14 cellular contexts compared by ENCODE assay signal in the genomic region with DNA sequence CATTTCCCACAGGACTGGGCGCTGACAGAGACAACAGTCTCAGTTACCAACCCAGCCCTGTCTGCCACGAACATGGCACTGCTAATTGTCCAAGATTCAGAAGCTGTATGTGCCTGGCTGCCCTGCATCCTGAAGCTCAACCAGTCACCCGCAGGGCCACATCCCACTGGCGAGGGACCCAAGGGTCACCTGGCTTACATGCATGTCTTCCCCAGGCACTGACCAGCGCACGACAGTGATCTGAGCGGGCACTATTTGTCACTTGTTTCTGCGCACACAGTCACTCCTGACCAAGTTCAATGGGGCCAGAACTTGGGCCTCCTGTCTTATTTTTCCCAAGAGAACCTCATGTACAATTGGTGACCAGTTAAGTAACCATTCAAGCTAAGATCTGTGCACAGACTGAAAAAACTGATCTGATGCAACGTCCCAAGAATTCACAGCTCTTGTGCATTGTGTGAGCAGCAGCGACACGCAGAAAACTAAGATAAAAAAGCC. TPM values are rescaled to one million over a fixed set of nuclear protein-coding genes. Genes with fewer than 3 reads are reported as not detected.
DNase-seq lines count a peak whose midpoint lies in the region; ATAC-seq and TF ChIP-seq lines count a peak whose summit lies in the region.
"Had no signal": no experiment of that assay in that cellular context is flagged by ENCODE, and none has a peak within 500 bp of the region (broad histone marks: within the 10 kb centered on the region; RNA-seq: fewer than 3 reads in every experiment).

No MANE protein-coding gene starts in this region.

- no peaks in the 10 kb centered on the region for H3K27me3 ChIP-seq in CD4-positive, CD25-positive, alpha-beta regulatory T cell (ENCODE audit: control insufficient read depth, insufficient read depth, low read length)
- no peaks in the 10 kb centered on the region for H3K27me3 ChIP-seq in OCI-LY1 (ENCODE audit: insufficient read depth, low read length)
- H3K27me3 ChIP-seq: transverse colon had no signal

- H3K9me2 ChIP-seq in OCI-LY1 (ENCODE audit: low read depth, low read length): no peaks in the 10 kb centered on the region

- no peaks in the 10 kb centered on the region for H3K9me3 Mint-ChIP-seq in CD4-positive, CD25-positive, alpha-beta regulatory T cell
- no peaks in the 10 kb centered on the region for H3K9me3 Mint-ChIP-seq in naive thymus-derived CD8-positive, alpha-beta T cell

- H3K9me3 ChIP-seq in CD4-positive, CD25-positive, alpha-beta regulatory T cell (ENCODE audit: control insufficient read depth in 2 of 2, low read length in 2 of 2): no peaks in the 10 kb centered on the region
- H3K9me3 ChIP-seq in OCI-LY1 (ENCODE audit: low read length): no peaks in the 10 kb centered on the region
- H3K9me3 ChIP-seq: transverse colon had no signal

- TF ChIP-seq CTCF in OCI-LY1 (IDR thresholded peaks at IDR 0.05; ENCODE audit: low read length) (no peak), epithelial cell of proximal tubule (conservative IDR thresholded peaks at IDR 0.05; ENCODE audit: low read depth, low read length) (no peak), GM10266 (IDR thresholded peaks at IDR 0.05; ENCODE audit: control insufficient read depth, insufficient read depth, low read depth, missing control alignments) (no peak)

- POLR2A ChIA-PET in naive thymus-derived CD8-positive, alpha-beta T cell (lab: Charles Lee): interaction anchor here (0.9 kb wide), 1 partner anchor 140 kb away, joined by 3 read pairs; the partner anchor contains the start of gene HAPSTR1

- no peaks in the 10 kb centered on the region for H3K27me3 Mint-ChIP-seq in CD4-positive, CD25-positive, alpha-beta regulatory T cell
- H3K27me3 Mint-ChIP-seq in naive thymus-derived CD8-positive, alpha-beta T cell: no peaks in the 10 kb centered on the region

- H3K79me2 ChIP-seq in OCI-LY1 (ENCODE audit: insufficient read depth, low read length): peaks cover 77% of the 10 kb centered on the region

- H3K36me3 ChIP-seq in CD4-positive, CD25-positive, alpha-beta regulatory T cell (ENCODE audit: control insufficient read depth, insufficient read depth, low read length): no peaks in the 10 kb centered on the region
- H3K36me3 ChIP-seq in OCI-LY1 (ENCODE audit: insufficient read depth, low read length): peaks cover 17% of the 10 kb centered on the region
- H3K36me3 ChIP-seq: transverse colon had no signal

- H3K4me1 ChIP-seq in CD4-positive, CD25-positive, alpha-beta regulatory T cell (ENCODE audit: control insufficient read depth, insufficient read depth, low read length, poor library complexity, severe bottlenecking): peaks cover 93% of the 10 kb centered on the region
- H3K4me1 ChIP-seq in OCI-LY1 (ENCODE audit: insufficient read depth, low read length, severe bottlenecking): peaks cover 96% of the 10 kb centered on the region

- no peaks in the 10 kb centered on the region for H3K36me3 Mint-ChIP-seq in CD4-positive, CD25-positive, alpha-beta regulatory T cell
- H3K36me3 Mint-ChIP-seq in naive thymus-derived CD8-positive, alpha-beta T cell: peaks cover 0 to 2% (median 0%) of the 10 kb centered on the region in 3 donors

- peak overlapping the region; percentile 46 for H3K4me3 ChIP-seq in CD4-positive, CD25-positive, alpha-beta regulatory T cell (ENCODE audit: low read depth, low read length)
- H3K4me3 ChIP-seq in OCI-LY1 (ENCODE audit: low read depth, low read length, poor library complexity, severe bottlenecking) (peak overlapping the region; percentile 49), epithelial cell of proximal tubule (ENCODE audit: low read depth, low read length) (no peak overlapping the region)
- H3K4me3 ChIP-seq: transverse colon had no signal

- H3K27ac Mint-ChIP-seq in CD4-positive, CD25-positive, alpha-beta regulatory T cell: peak overlapping the region in 1 of 3 donors; percentile 56
- peak overlapping the region in 2 of 10 donors; percentile 31 to 72 for H3K27ac Mint-ChIP-seq in naive thymus-derived CD8-positive, alpha-beta T cell

- peak overlapping the region; percentile 98 for H3K4me2 ChIP-seq in OCI-LY1 (ENCODE audit: low read length)

- peak overlapping the region; percentile 70 for H3K9ac ChIP-seq in OCI-LY1 (ENCODE audit: low read length)

- ATAC-seq in CD4-positive, CD25-positive, alpha-beta regulatory T cell (ENCODE audit: low read depth in 2 of 2): no peak
- no peak for ATAC-seq in naive thymus-derived CD8-positive, alpha-beta T cell
- no peak for ATAC-seq in activated CD4-positive, CD25-positive, alpha-beta regulatory T cell treated with anti-CD3 and anti-CD28 coated beads, Interleukin-2, amount 50 U/mL, for 24 hours

- H3F3A ChIP-seq in OCI-LY1 (ENCODE audit: insufficient read depth, low read length): peaks cover 9% of the 10 kb centered on the region

- DNase-seq in CD4-positive, CD25-positive, alpha-beta regulatory T cell: no peak
- peak; percentile 39 for DNase-seq in epithelial cell of proximal tubule (ENCODE audit: low read depth)
- DNase-seq in naive thymus-derived CD8-positive, alpha-beta T cell: no peak
- no peak for DNase-seq in HUDEP-2 (lab: John Stamatoyannopoulos, UW; ENCODE audit: unreplicated experiment in 76 of 76)
- DNase-seq in GM10266 (ENCODE audit: extremely low spot score): no peak
- no peak for DNase-seq in NCI-H2029 (lab: John Stamatoyannopoulos, UW)
- DNase-seq: C1 segment of cervical spinal cord; central memory CD4-positive, alpha-beta T cell; NCI-H1930; right cardiac atrium; T1000; transverse colon had no signal

- peak overlapping the region; percentile 8 for H3K27ac ChIP-seq in CD4-positive, CD25-positive, alpha-beta regulatory T cell (ENCODE audit: insufficient read depth, low read length, poor library complexity, severe bottlenecking)
- peak overlapping the region; percentile 96 for H3K27ac ChIP-seq in OCI-LY1 (ENCODE audit: low read depth, low read length, poor library complexity, severe bottlenecking)

- peaks cover 47 to 92% (median 76%) of the 10 kb centered on the region in 4 donors for H3K4me1 Mint-ChIP-seq in CD4-positive, CD25-positive, alpha-beta regulatory T cell
- peaks cover 45 to 92% (median 83%) of the 10 kb centered on the region in 4 donors for H3K4me1 Mint-ChIP-seq in naive thymus-derived CD8-positive, alpha-beta T cell

- no peak overlapping the region for H2AFZ ChIP-seq in OCI-LY1 (ENCODE audit: low read length)

- no peaks in the 10 kb centered on the region for H4K20me1 ChIP-seq in OCI-LY1 (ENCODE audit: insufficient read depth, low read length)

- peak overlapping the region; percentile 25 to 84 (median 55) for H3K4me3 Mint-ChIP-seq in CD4-positive, CD25-positive, alpha-beta regulatory T cell
- peak overlapping the region; percentile 32 to 75 (median 44) for H3K4me3 Mint-ChIP-seq in naive thymus-derived CD8-positive, alpha-beta T cell

RNA-seq across cellular contexts. Expression of gene USP7, which starts 13.1 kb away (rescaled TPM):
- 296 TPM for total RNA-seq in CD4-positive, CD25-positive, alpha-beta regulatory T cell
- polyA plus RNA-seq in CD4-positive, CD25-positive, alpha-beta regulatory T cell: 1 to 10 TPM; 6.8 to 9.1 (median 7.0) TPM
- 58.6 and 91.4 TPM in 2 replicates for total RNA-seq in epithelial cell of proximal tubule
- total RNA-seq in naive thymus-derived CD8-positive, alpha-beta T cell: 100 to 1,000 TPM; 201 to 207 TPM
- polyA plus RNA-seq in naive thymus-derived CD8-positive, alpha-beta T cell: 1 to 10 TPM; 6.4 to 9.9 (median 9.2) TPM
